In the genomic region with DNA sequence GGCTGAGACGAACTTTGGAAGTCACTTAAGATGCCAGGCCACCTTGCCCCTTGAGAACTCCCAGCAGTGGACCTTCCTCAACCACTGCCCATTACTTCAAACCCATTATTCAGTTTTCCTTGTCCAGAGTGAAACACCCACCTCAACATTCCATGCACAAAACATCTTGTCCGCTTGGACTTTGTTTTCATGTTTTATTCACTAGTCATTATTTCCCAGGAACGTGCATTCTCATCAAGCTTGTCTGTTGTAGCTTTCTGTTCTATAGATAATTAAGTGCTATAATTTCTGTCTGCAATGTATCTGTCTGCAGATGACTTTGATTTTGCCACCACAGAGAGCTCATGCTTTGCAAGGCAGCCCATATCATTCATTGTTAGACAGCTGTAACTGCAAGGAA, we compare ENCODE assay signal across 26 cellular contexts.
A peak's percentile ranks its signal among the peaks of the same experiment; 100 is the strongest.
DNase-seq lines count a peak whose midpoint lies in the region; ATAC-seq and TF ChIP-seq lines count a peak whose summit lies in the region.
"Had no signal": no experiment of that assay in that cellular context is flagged by ENCODE, and none has a peak within 500 bp of the region (broad histone marks: within the 10 kb centered on the region; RNA-seq: fewer than 3 reads in every experiment).

No MANE protein-coding gene starts in this region.

- H4K20me1 ChIP-seq in fibroblast of lung (ENCODE audit: control insufficient read depth, extremely low read depth, insufficient read depth, low read length) = no peaks in the 10 kb centered on the region

- no peak overlapping the region for H3K9ac ChIP-seq in fibroblast of lung (ENCODE audit: insufficient read depth, low read length)

- H3K4me2 ChIP-seq in fibroblast of lung (ENCODE audit: extremely low read depth, insufficient read depth, low read length) = peak overlapping the region; percentile 9

- H3K36me3 ChIP-seq in fibroblast of lung (ENCODE audit: control insufficient read depth, insufficient read depth, low read length) = no peaks in the 10 kb centered on the region
- H3K36me3 ChIP-seq in sigmoid colon = no peaks in the 10 kb centered on the region
- no peaks in the 10 kb centered on the region for H3K36me3 ChIP-seq in vagina
- H3K36me3 ChIP-seq in ovary = no peaks in the 10 kb centered on the region
- H3K36me3 ChIP-seq: BE2C had no signal

- H3K27ac ChIP-seq in right cardiac atrium (ENCODE audit: low read length) = peak overlapping the region; percentile 32
- H3K27ac ChIP-seq in fibroblast of lung (ENCODE audit: insufficient read depth, low read length) = no peak overlapping the region
- peak overlapping the region; percentile 60 to 73 (median 71) for H3K27ac ChIP-seq in sigmoid colon
- peak overlapping the region; percentile 64 for H3K27ac ChIP-seq in vagina
- peak overlapping the region in 1 of 2 donors; percentile 33 for H3K27ac ChIP-seq in ovary

- intact Hi-C loops in right cardiac atrium (cut with DNase I) = no loop called here
- intact Hi-C loops in cardiac septum (cut with DNase I) = no loop called here
- intact Hi-C loops in sigmoid colon (cut with DNase I) = no loop called here
- intact Hi-C loops in vagina (cut with DNase I) = no loop called here
- intact Hi-C loops in ovary (cut with DNase I) = no loop called here

- H2AFZ ChIP-seq in fibroblast of lung (ENCODE audit: low read length) = no peak overlapping the region

- TF ChIP-seq EP300 in sigmoid colon (IDR thresholded peaks at IDR 0.05) = no peak
- no peak for TF ChIP-seq EP300 in ovary (IDR thresholded peaks at IDR 0.05)

- no peak for TF ChIP-seq POLR2A in sigmoid colon (IDR thresholded peaks at IDR 0.05)
- TF ChIP-seq POLR2A in vagina (IDR thresholded peaks at IDR 0.05) = no peak
- no peak for TF ChIP-seq POLR2A in ovary (IDR thresholded peaks at IDR 0.05)

- no peaks in the 10 kb centered on the region for H3K9me3 ChIP-seq in right cardiac atrium (ENCODE audit: control insufficient read depth, low read length)
- no peaks in the 10 kb centered on the region for H3K9me3 ChIP-seq in fibroblast of lung (ENCODE audit: control insufficient read depth, insufficient read depth, low read depth, low read length)
- H3K9me3 ChIP-seq in sigmoid colon = no peaks in the 10 kb centered on the region
- no peaks in the 10 kb centered on the region for H3K9me3 ChIP-seq in vagina
- H3K9me3 ChIP-seq in ovary = no peaks in the 10 kb centered on the region
- H3K9me3 ChIP-seq: BE2C had no signal

- DNase-seq in right cardiac atrium = no peak
- no peak for DNase-seq in cardiac septum (ENCODE audit: low spot score)
- peak in 1 of 2 donors; percentile 60 for DNase-seq in fibroblast of lung (ENCODE audit: low read depth in 2 of 2)
- no peak for DNase-seq in sigmoid colon
- DNase-seq in vagina (ENCODE audit: extremely low spot score in 2 of 2) = no peak
- no peak for DNase-seq in ovary
- DNase-seq in EL = no peak
- DNase-seq: activated CD4-positive, alpha-beta T cell treated with anti-CD3 and anti-CD28 coated beads, Interleukin-2, amount 50 U/mL, for 48 hours; activated CD4-positive, CD25-positive, alpha-beta regulatory T cell; activated naive CD4-positive, alpha-beta T cell treated with anti-CD3 and anti-CD28 coated beads for 36 hours; BE2C; CD8-positive, alpha-beta memory T cell; DMS 273 treated with DMSO at 0.1 percent for 48 hours; islet precursor cell; natural killer cell; NCI-H1105; NCI-H2029; NCI-H2227 treated with DMSO at 0.1 percent for 48 hours; NCI-H774; retina; SIG-M5; stimulated activated CD4-positive, alpha-beta T cell treated with anti-CD3 and anti-CD28 coated beads, Interleukin-2, amount 100 ng/mL, for 48 hours; SW 1271; T1000 had no signal

- TF ChIP-seq CTCF in fibroblast of lung (conservative IDR thresholded peaks at IDR 0.05 in 1 of 2, IDR thresholded peaks at IDR 0.05 in 1 of 2; ENCODE audit: low read depth in 1 of 2, low read length in 2 of 2) (no peak), sigmoid colon (IDR thresholded peaks at IDR 0.05) (no peak), vagina (IDR thresholded peaks at IDR 0.05) (no peak), ovary (IDR thresholded peaks at IDR 0.05) (no peak)

- WGBS in right cardiac atrium = 54% methylated on average over 3 of the region's 3 CpGs
- WGBS in sigmoid colon, 2 donors = 41 to 60% methylated on average over 3 of the region's 3 CpGs
- 6 to 10% (median 8%) methylated on average over 3 of the region's 3 CpGs for WGBS in ovary, 3 donors

- no peaks in the 10 kb centered on the region for H3K4me1 ChIP-seq in right cardiac atrium (ENCODE audit: control insufficient read depth, insufficient read depth, low read length)
- peaks cover 2% of the 10 kb centered on the region for H3K4me1 ChIP-seq in fibroblast of lung (ENCODE audit: control insufficient read depth, extremely low read depth, insufficient read depth, low read length)
- H3K4me1 ChIP-seq in sigmoid colon = peaks cover 0 to 41% (median 32%) of the 10 kb centered on the region in 4 donors
- H3K4me1 ChIP-seq in vagina = peaks cover 21% of the 10 kb centered on the region
- peaks cover 6% of the 10 kb centered on the region for H3K4me1 ChIP-seq in ovary (ENCODE audit: insufficient read depth)
- H3K4me1 ChIP-seq: BE2C had no signal

- H3K27me3 ChIP-seq in right cardiac atrium (ENCODE audit: control insufficient read depth, insufficient read depth) = no peaks in the 10 kb centered on the region
- no peaks in the 10 kb centered on the region for H3K27me3 ChIP-seq in fibroblast of lung (ENCODE audit: control insufficient read depth, insufficient read depth, low read length)
- no peaks in the 10 kb centered on the region for H3K27me3 ChIP-seq in sigmoid colon
- H3K27me3 ChIP-seq in vagina = no peaks in the 10 kb centered on the region
- H3K27me3 ChIP-seq in ovary = no peaks in the 10 kb centered on the region

- ATAC-seq in right cardiac atrium (no peak), GM18907 (IDR thresholded peaks at IDR 0.05; ENCODE audit: unreplicated experiment) (no peak)
- ATAC-seq: natural killer cell; stimulated activated memory B cell treated with anti-CD40 and anti-IgM and Interleukin-4, amounts not matched to agents 10 μg/mL and 1 μg/mL and 100 μg/mL, for 72 hours had no signal

- H3K4me3 ChIP-seq in right cardiac atrium (ENCODE audit: low read length) = no peak overlapping the region
- no peak overlapping the region for H3K4me3 ChIP-seq in fibroblast of lung (replicated peaks in 1 of 4; ENCODE audit: control extremely low read depth in 1 of 4, insufficient read depth in 1 of 4, low read depth in 3 of 4, low read length in 4 of 4)
- no peak overlapping the region for H3K4me3 ChIP-seq in sigmoid colon
- H3K4me3 ChIP-seq in vagina = peak overlapping the region in 1 of 2 donors; percentile 19
- H3K4me3 ChIP-seq in ovary = no peak overlapping the region

- no peaks in the 10 kb centered on the region for H3K79me2 ChIP-seq in fibroblast of lung (ENCODE audit: control insufficient read depth, insufficient read depth, low read length)
